In the genomic region with DNA sequence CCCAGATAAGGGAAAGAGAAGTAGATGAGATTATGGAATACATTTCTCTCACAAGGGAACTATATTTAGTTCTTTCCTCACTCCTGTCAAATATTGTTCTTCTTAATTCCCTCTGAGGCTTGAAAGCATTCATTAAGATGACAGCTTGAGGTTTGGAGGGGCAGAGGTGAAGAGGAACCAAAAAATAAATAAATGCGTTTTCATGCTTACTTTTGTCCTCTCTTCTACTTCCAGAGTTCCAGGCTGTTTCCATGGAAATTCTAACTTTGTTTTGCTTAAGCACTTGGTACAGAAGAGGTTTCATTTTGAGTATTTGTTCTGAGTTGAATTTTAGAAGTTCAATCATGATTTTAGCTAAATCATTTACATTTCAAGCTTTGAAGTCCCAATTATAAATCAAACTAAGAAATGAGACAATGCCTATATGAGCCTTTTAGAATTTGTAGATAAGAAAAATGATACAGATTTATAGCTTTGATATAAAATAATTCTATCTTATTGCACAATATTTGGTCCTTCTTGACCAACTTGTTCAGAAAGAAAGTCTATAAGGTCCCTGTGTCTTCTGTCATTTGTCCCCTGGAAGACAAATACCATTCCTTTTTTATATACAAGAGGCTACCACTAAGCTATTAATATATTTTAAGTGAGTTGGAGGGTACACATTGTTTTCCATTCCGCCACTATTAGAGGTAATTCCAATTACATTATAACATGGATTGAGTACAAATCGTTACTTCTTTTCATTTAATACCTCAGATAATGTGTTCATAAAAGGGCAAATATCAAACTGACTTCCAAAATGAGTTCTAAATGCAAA, we compare ENCODE assay signal across 1 cellular context.
A peak's percentile ranks its signal among the peaks of the same experiment; 100 is the strongest.
TF ChIP-seq lines count a peak whose summit lies in the region.

No MANE protein-coding gene starts in this region.

TF ChIP-seq in HepG2, 621 proteins besides CTCF, POLR2A, EP300 and RAD21:
- TF ChIP-seq HNRNPLL (IDR thresholded peaks at IDR 0.05; ENCODE audit: low read depth, low read length, poor library complexity, severe bottlenecking): no peak
- TF ChIP-seq CEBPB (IDR thresholded peaks at IDR 0.05; ENCODE audit: borderline replicate concordance, low read depth, low read length): peak; percentile 68
